Comparison of ENCODE assay signal across 8 cellular contexts in the genomic region with DNA sequence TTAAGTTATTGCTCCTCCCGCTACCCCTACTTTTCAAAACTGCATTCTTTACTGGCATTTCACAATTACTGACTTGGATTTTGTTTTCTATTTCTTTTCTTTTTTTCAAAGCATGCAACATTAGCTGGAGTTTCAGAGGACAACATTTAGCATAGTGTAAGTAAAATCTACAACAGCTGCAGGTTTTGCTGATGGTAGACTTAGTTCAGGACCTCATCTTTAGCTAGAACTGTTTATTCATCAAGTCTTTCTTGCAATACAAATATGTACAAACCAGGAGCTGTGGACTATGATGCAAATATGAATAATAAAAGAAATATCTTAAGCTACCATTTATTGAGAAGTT. TPM values are rescaled to one million over a fixed set of nuclear protein-coding genes. Genes with fewer than 3 reads are reported as not detected.
DNase-seq lines count a peak whose midpoint lies in the region; ATAC-seq and TF ChIP-seq lines count a peak whose summit lies in the region.

No MANE protein-coding gene starts in this region.

- no peak for ATAC-seq in GM21447 (IDR thresholded peaks at IDR 0.05; ENCODE audit: unreplicated experiment)

- H3K4me3 ChIP-seq in GM08714 (ENCODE audit: low read length) (peak overlapping the region; percentile 89), HUES48 (ENCODE audit: low read depth, low read length) (peak overlapping the region; percentile 99), coronary artery (peak overlapping the region; percentile 81), neutrophil (ENCODE audit: low read depth in 1 of 2, low read length in 1 of 2) (peak overlapping the region; percentile 82 to 91)

- H3K36me3 ChIP-seq in HUES48 (ENCODE audit: control insufficient read depth, insufficient read depth, low read length), result no peaks in the 10 kb centered on the region
- H3K36me3 ChIP-seq in neutrophil, result no peaks in the 10 kb centered on the region

- H3K9ac ChIP-seq in HUES48 (ENCODE audit: low read depth, low read length), result no peak overlapping the region

- DNase-seq in coronary artery (ENCODE audit: low spot score) (no peak), mucosa of gallbladder (ENCODE audit: low spot score) (no peak), NOMO-1 (lab: John Stamatoyannopoulos, UW; ENCODE audit: unreplicated experiment in 2 of 2) (no peak)
- DNase-seq in stimulated activated naive CD4-positive, alpha-beta T cell (lab: John Stamatoyannopoulos, UW), result no peak

- H3K27me3 ChIP-seq in HUES48 (ENCODE audit: control insufficient read depth, insufficient read depth, low read length), result 0 out of 2 replicates have a peak, but pooled peaks cover 5% of the 10 kb centered on the region
- H3K27me3 ChIP-seq in neutrophil, result peaks cover 48% of the 10 kb centered on the region

- H3K4me1 ChIP-seq in HUES48 (ENCODE audit: control insufficient read depth, insufficient read depth, low read length) (peaks cover 5% of the 10 kb centered on the region; the same call in 1 of the 2 replicates), neutrophil (ENCODE audit: control insufficient read depth in 1 of 2, insufficient read depth in 1 of 2, low read depth in 1 of 2, low read length in 1 of 2) (peaks cover 12 to 14% of the 10 kb centered on the region in 2 experiments)

- H3K9me3 ChIP-seq in HUES48 (ENCODE audit: control insufficient read depth, insufficient read depth, low read length) (no peaks in the 10 kb centered on the region), neutrophil (no peaks in the 10 kb centered on the region)

- H3K27ac ChIP-seq in HUES48 (ENCODE audit: low read depth, low read length) (no peak overlapping the region), coronary artery (peak overlapping the region; percentile 77 to 97), neutrophil (peak overlapping the region; percentile 74)

- TF ChIP-seq CTCF in coronary artery (IDR thresholded peaks at IDR 0.05) (no peak), neutrophil (IDR thresholded peaks at IDR 0.05) (no peak)

RNA-seq across cellular contexts. Expression of a gene that starts 0.7 kb away (rescaled TPM):
- total RNA-seq in mucosa of gallbladder, result 10.0 TPM
